8 cellular contexts compared by ENCODE assay signal in the genomic region with DNA sequence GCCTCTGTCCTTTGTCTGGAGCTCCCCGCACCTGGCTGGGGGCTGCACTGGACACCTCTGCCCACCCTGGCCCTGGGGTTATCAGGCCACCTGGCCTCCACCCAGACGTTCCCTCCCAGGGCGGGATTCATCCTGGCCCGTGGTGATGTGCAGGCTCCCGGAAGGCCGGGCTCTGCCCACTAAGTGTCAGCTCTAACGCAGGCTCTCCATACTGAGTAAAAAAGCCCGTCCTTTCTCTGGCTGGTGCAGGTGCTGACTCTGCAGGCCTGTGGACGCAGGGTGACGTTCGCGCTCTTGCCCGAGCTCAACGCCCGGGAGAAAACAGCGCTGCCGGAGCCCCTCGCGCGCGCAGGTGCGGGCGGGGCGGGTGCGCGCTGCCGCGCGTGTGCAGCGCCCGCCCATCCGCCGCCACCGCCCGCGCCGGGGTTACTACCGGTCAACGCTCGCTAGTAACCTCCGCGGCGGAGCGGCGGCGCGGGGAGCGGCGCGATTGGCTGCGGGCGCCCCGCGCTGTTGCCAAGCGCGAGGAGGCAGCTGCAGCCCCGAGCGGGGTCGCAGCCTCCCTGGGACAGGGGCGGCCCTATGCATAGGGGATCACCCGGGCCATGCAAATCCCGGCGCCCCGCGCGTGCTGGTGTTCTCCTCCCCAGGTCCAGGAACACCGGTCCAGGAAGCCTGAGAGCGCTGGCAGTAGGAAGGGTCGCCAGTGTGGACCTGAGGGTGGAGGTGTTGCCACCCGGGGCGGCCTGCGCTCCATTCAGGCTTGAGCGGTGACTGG. TPM values are rescaled to one million over a fixed set of nuclear protein-coding genes. Genes with fewer than 3 reads are reported as not detected.
DNase-seq lines count a peak whose midpoint lies in the region; ATAC-seq, FAIRE-seq and TF ChIP-seq lines count a peak whose summit lies in the region.

No MANE protein-coding gene starts in this region.

- H3K36me3 ChIP-seq in neural progenitor cell: no peaks in the 10 kb centered on the region

- DNase-seq in GM12892 (ENCODE audit: insufficient read length) (peak; percentile 58), HPDE6-E6E7 (ENCODE audit: extremely low spot score) (peak; percentile 43), RPMI8226 (peak; percentile 97), frontal cortex (ENCODE audit: low spot score in 2 of 2) (peak; percentile 82 to 83), neural progenitor cell (ENCODE audit: low spot score) (peak; percentile 95), superior temporal gyrus (ENCODE audit: extremely low spot score) (peak; percentile 64)
- peak; percentile 69 for DNase-seq in activated effector memory CD4-positive, alpha-beta T cell treated with Interleukin-2 at 50 U/mL for 16 hours

- H3K4me1 ChIP-seq in neural progenitor cell: peaks cover 67% of the 10 kb centered on the region

- peak overlapping the region; percentile 84 for H3K4me2 ChIP-seq in neural progenitor cell

- TF ChIP-seq POLR2A in GM12892 (IDR thresholded peaks at IDR 0.05; ENCODE audit: low read depth, low read length): no peak

- no peaks in the 10 kb centered on the region for H3K36me3 Mint-ChIP-seq in neural progenitor cell

- no peak for TF ChIP-seq CTCF in neural progenitor cell (IDR thresholded peaks at IDR 0.05)

- peak overlapping the region; percentile 78 for H3K4me3 Mint-ChIP-seq in neural progenitor cell

- peaks cover 22% of the 10 kb centered on the region for H3K27me3 ChIP-seq in neural progenitor cell

- H3K27me3 Mint-ChIP-seq in neural progenitor cell (ENCODE audit: insufficient read depth, low read depth): peaks cover 15% of the 10 kb centered on the region

- H3K9ac ChIP-seq in neural progenitor cell: no peak overlapping the region

- H3K27ac Mint-ChIP-seq in neural progenitor cell: no peak overlapping the region

- ATAC-seq in GM21786 (IDR thresholded peaks at IDR 0.05; ENCODE audit: unreplicated experiment): no peak

- peak overlapping the region; percentile 66 for H3K27ac ChIP-seq in neural progenitor cell

- peaks cover 49% of the 10 kb centered on the region for H3K4me1 Mint-ChIP-seq in neural progenitor cell

- peak overlapping the region; percentile 42 for H3K4me3 ChIP-seq in neural progenitor cell

- no peaks in the 10 kb centered on the region for H3K9me3 ChIP-seq in neural progenitor cell (ENCODE audit: low read depth)

- no peaks in the 10 kb centered on the region for H4K20me1 ChIP-seq in neural progenitor cell (ENCODE audit: low read depth)

- H2AFZ ChIP-seq in neural progenitor cell (replicated peaks): peak overlapping the region; percentile 89

- FAIRE-seq in GM12892 (lab: Jason Lieb, UNC) (peak; percentile 70), frontal cortex (lab: Jason Lieb, UNC) (no peak)

- peaks cover 13% of the 10 kb centered on the region for H3F3A ChIP-seq in neural progenitor cell (ENCODE audit: low read depth)

- H3K9me3 Mint-ChIP-seq in neural progenitor cell: no peaks in the 10 kb centered on the region

- H3K79me2 ChIP-seq in neural progenitor cell (ENCODE audit: low read depth): no peaks in the 10 kb centered on the region

RNA-seq across cellular contexts. Expression of a gene that starts 15.7 kb away (rescaled TPM):
- polyA plus RNA-seq in GM12892 (2012; ENCODE audit: missing spikeins): 1.0 TPM
- total RNA-seq in frontal cortex (13.0 TPM), neural progenitor cell (ENCODE audit: low replicate concordance) (1.9 and 2.0 TPM in 2 replicates)

Comparison
In these comparisons a context has a peak if more than half of its experiments do, and no peak if none do; other contexts are left out.
1. DNase-seq: peak in every context shown above with its lines; median percentile 97 in RPMI8226; 95 in neural progenitor cell; 82 in frontal cortex; 69 in activated effector memory CD4-positive, alpha-beta T cell treated with Interleukin-2 at 50 U/mL for 16 hours; 64 in superior temporal gyrus; 58 in GM12892; 43 in HPDE6-E6E7.